ENCODE assay signal across 8 cellular contexts in the genomic region with DNA sequence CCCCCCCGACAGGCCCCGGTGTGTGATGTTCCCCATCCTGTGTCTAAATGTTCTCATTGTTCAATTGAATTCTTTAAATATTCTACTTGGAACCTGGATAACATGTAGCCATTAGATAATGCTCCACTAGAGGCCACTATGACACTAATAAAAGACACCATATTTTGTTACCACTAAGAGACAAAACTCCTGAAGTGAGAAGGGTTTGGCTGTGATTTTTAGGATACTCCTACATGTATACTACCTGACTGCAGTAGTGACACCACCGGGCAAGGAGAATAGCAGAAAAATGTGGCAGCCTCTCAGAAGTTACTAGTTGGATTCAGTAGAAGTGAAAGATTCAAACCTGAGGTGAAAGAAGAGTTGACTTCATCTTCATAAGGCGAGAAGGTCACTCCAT. TPM values are rescaled to one million over a fixed set of nuclear protein-coding genes. Genes with fewer than 3 reads are reported as not detected.
DNase-seq lines count a peak whose midpoint lies in the region; ATAC-seq, FAIRE-seq and TF ChIP-seq lines count a peak whose summit lies in the region.

No MANE protein-coding gene starts in this region.

- peak; percentile 62 for FAIRE-seq in TTC549 (lab: Jason Lieb, UNC)

- ATAC-seq in GM18867 (IDR thresholded peaks at IDR 0.05; ENCODE audit: unreplicated experiment) (peak; percentile 61), heart right ventricle (peak in 7 of 8 donors; percentile 49 to 67 (median 59)), gastrocnemius medialis (peak in 1 of 2 donors; percentile 38), HG03196 (IDR thresholded peaks at IDR 0.05; ENCODE audit: unreplicated experiment) (no peak), GM21825 (IDR thresholded peaks at IDR 0.05; ENCODE audit: unreplicated experiment) (no peak)

- H3K27me3 ChIP-seq in heart right ventricle: peaks cover 0 to 4% (median 0%) of the 10 kb centered on the region in 7 donors
- no peaks in the 10 kb centered on the region for H3K27me3 ChIP-seq in gastrocnemius medialis

- TF ChIP-seq CTCF in C4-2B (conservative IDR thresholded peaks at IDR 0.05) (peak; percentile 73), heart right ventricle (IDR thresholded peaks at IDR 0.05) (peak in 7 of 9 donors; percentile 41 to 61 (median 51)), gastrocnemius medialis (IDR thresholded peaks at IDR 0.05 in 4 of 5, conservative IDR thresholded peaks at IDR 0.05 in 1 of 5) (peak in 3 of 5 experiments; percentile 22 to 38 (median 27))

- H3K4me1 ChIP-seq in heart right ventricle (no peaks in the 10 kb centered on the region), gastrocnemius medialis (no peaks in the 10 kb centered on the region)

- 31 to 39% methylated on average over 4 of the region's 4 CpGs for WGBS in heart right ventricle, 2 donors

- TF ChIP-seq POLR2A in gastrocnemius medialis (IDR thresholded peaks at IDR 0.05): no peak

- H3K9me3 ChIP-seq in heart right ventricle (no peaks in the 10 kb centered on the region), gastrocnemius medialis (no peaks in the 10 kb centered on the region)

- H3K27ac ChIP-seq in C4-2B (no peak overlapping the region), heart right ventricle (no peak overlapping the region), gastrocnemius medialis (no peak overlapping the region)

- in situ Hi-C loops in gastrocnemius medialis (cut with MboI; ENCODE audit: low sequenced_read_pairs in 4 of 4): loop anchor here in 2 of 4 donors (10.0 to 25.0 kb wide), 2 partner anchors 262 to 265 kb away; no protein-coding TSS in a partner anchor

- intact Hi-C loops in heart right ventricle (cut with DNase I) (loop anchor here in 7 of 10 donors (2.0 to 10.0 kb wide), 7 partner anchors 161 to 259 kb away; partner anchors contain the start of gene SELL (in 4 of the 7)), gastrocnemius medialis (cut with DNase I; ENCODE audit: low total_unique reads) (loop anchor here (2.0 to 5.0 kb wide), 2 partner anchors 162 to 261 kb away; partner anchors contain the start of gene SELL)

- H3K4me3 ChIP-seq in heart right ventricle (no peak overlapping the region), gastrocnemius medialis (no peak overlapping the region)

- H3K36me3 ChIP-seq in heart right ventricle (peaks cover 0 to 6% (median 0%) of the 10 kb centered on the region in 9 donors), gastrocnemius medialis (no peaks in the 10 kb centered on the region)

- DNase-seq in NCI-H1092 treated with DMSO at 0.1 percent for 48 hours (lab: John Stamatoyannopoulos, UW) (peak; percentile 48), heart right ventricle (no peak), gastrocnemius medialis (no peak)

RNA-seq across cellular contexts. Expression of gene F5, which starts 36.0 kb away (rescaled TPM):
- 10 to 100 TPM in 4 of 10 donors, 1 to 10 TPM in 5, under 1 TPM in 1; 0.94 to 31.4 (median 6.9) TPM for total RNA-seq in heart right ventricle
- 10 to 100 TPM in 1 of 2 donors, 1 to 10 TPM in 1; 4.6 to 40.3 TPM for polyA plus RNA-seq in heart right ventricle
- under 1 TPM; 0.07 to 0.68 (median 0.22) TPM for total RNA-seq in gastrocnemius medialis

Comparison
In these comparisons a context has a peak if more than half of its experiments do, and no peak if none do; other contexts are left out.
1. ATAC-seq: peak in GM18867 (single experiment) and heart right ventricle (7 of 8); none in HG03196 (single experiment) and GM21825 (single experiment).
2. Peak in every context shown above with its lines, with median percentiles within 50 percentile points of each other: CTCF ChIP-seq.